34 cellular contexts compared by ENCODE assay signal in genomic region chr5:59729357-59729756, GRCh38.
DNase-seq lines count a peak whose midpoint lies in the region; ATAC-seq, FAIRE-seq and TF ChIP-seq lines count a peak whose summit lies in the region.
"Had no signal": no experiment of that assay in that cellular context is flagged by ENCODE, and none has a peak within 500 bp of the region (broad histone marks: within the 10 kb centered on the region; RNA-seq: fewer than 3 reads in every experiment).

No MANE protein-coding gene starts in this region.

- H3K27ac ChIP-seq in right lobe of liver (peak overlapping the region in 2 of 3 donors; percentile 46 to 55), HepG2 (ENCODE audit: extremely low read length, insufficient read depth, low read length) (no peak overlapping the region), tibial nerve (no peak overlapping the region)
- H3K27ac ChIP-seq: 22Rv1; A549; BLaER1; BLaER1 treated with 17β-estradiol and CSF1 and Interleukin-3, amounts not matched to agents 10 nM and 100 nM; C4-2B had no signal

- DNase-seq in right lobe of liver, result no peak
- no peak for DNase-seq in HepG2 (ENCODE audit: low spot score)
- DNase-seq in glutamatergic neuron, result no peak
- no peak for DNase-seq in osteocyte (ENCODE audit: extremely low spot score, unreplicated experiment)
- no peak for DNase-seq in DMS53 (lab: John Stamatoyannopoulos, UW)
- no peak for DNase-seq in tibial nerve (ENCODE audit: low spot score in 2 of 2)
- DNase-seq: 8988T; ACHN; AML-193; BE2C; C1 segment of cervical spinal cord; Caco-2; Calu3; CD4-positive, alpha-beta memory T cell; CD4-positive, alpha-beta T cell; CD4-positive, CD25-positive, alpha-beta regulatory T cell; CD8-positive, alpha-beta memory T cell; CD8-positive, alpha-beta T cell; COR-L47; DMS 273 treated with DMSO at 0.1 percent for 48 hours; DMS153; DMS79; DMS79 treated with DMSO at 0.1 percent for 48 hours; DND-41; EL had no signal

- H3K36me3 Mint-ChIP-seq in glutamatergic neuron (ENCODE audit: unreplicated experiment) (no peaks in the 10 kb centered on the region), osteocyte (ENCODE audit: unreplicated experiment) (no peaks in the 10 kb centered on the region)
- H3K36me3 Mint-ChIP-seq: CD14-positive monocyte; CD4-positive, alpha-beta memory T cell; CD4-positive, CD25-positive, alpha-beta regulatory T cell; CD8-positive, alpha-beta memory T cell; CD8-positive, alpha-beta T cell had no signal

- no peak for FAIRE-seq in HepG2 (lab: Jason Lieb, UNC)
- FAIRE-seq: A204.1, A549, D721Med had no signal

- TF ChIP-seq EP300 in HepG2 (IDR thresholded peaks at IDR 0.05; ENCODE audit: low read depth in 2 of 2, low read length in 2 of 2) (no peak), HepG2 (CRISPR knock-in tag; IDR thresholded peaks at IDR 0.05; ENCODE audit: borderline replicate concordance) (no peak), tibial nerve (IDR thresholded peaks at IDR 0.05) (no peak)

- H3K4me1 Mint-ChIP-seq in glutamatergic neuron (ENCODE audit: low read depth, unreplicated experiment) (peaks cover 54% of the 10 kb centered on the region), osteocyte (ENCODE audit: unreplicated experiment) (peaks cover 10% of the 10 kb centered on the region)
- H3K4me1 Mint-ChIP-seq: CD14-positive monocyte; CD4-positive, alpha-beta memory T cell; CD8-positive, alpha-beta memory T cell had no signal

- ATAC-seq in right lobe of liver, result peak in 2 of 4 donors; percentile 68 to 86
- ATAC-seq in HepG2, result no peak
- ATAC-seq: A549; CD8-positive, alpha-beta T cell had no signal

- no peak overlapping the region for H2AFZ ChIP-seq in HepG2 (ENCODE audit: low read length)

- POLR2A ChIA-PET in HepG2 (lab: Yijun Ruan, JAX), result no interaction called here

- intact Hi-C loops in right lobe of liver (cut with DNase I), result no loop called here
- intact Hi-C loops in HepG2 (cut with micrococcal nuclease; ENCODE audit: unreplicated experiment), result no loop called here

- TF ChIP-seq RAD21 in HepG2 (CRISPR knock-in tag; IDR thresholded peaks at IDR 0.05), result no peak

- WGBS in right lobe of liver (ENCODE audit: insufficient coverage, low coverage, low lambda C conversion rate, missing lambda C conversion rate), result 94% methylated on average over 3 of the region's 3 CpGs
- 90% methylated on average over 3 of the region's 3 CpGs for WGBS in HepG2 (ENCODE audit: low lambda C conversion rate)
- 97% methylated on average over 3 of the region's 3 CpGs for WGBS in tibial nerve, 2 donors

- no peaks in the 10 kb centered on the region for H3K4me1 ChIP-seq in right lobe of liver
- H3K4me1 ChIP-seq in HepG2 (ENCODE audit: insufficient read depth, low read length), result no peaks in the 10 kb centered on the region
- H3K4me1 ChIP-seq in tibial nerve, result peaks cover 0 to 4% (median 2%) of the 10 kb centered on the region in 4 donors
- H3K4me1 ChIP-seq: BE2C; BLaER1; BLaER1 treated with 17β-estradiol and CSF1 and Interleukin-3, amounts not matched to agents 10 nM and 100 nM; Caco-2 had no signal

- TF ChIP-seq POLR2A in right lobe of liver (IDR thresholded peaks at IDR 0.05), result no peak
- TF ChIP-seq POLR2A in HepG2 (IDR thresholded peaks at IDR 0.05; ENCODE audit: insufficient read depth in 1 of 2, low read depth in 2 of 2, low read length in 2 of 2), result no peak
- no peak for TF ChIP-seq POLR2A in tibial nerve (IDR thresholded peaks at IDR 0.05)

- H3K4me2 ChIP-seq in HepG2 (ENCODE audit: low read depth, low read length), result no peak overlapping the region
- H3K4me2 ChIP-seq: A549; BLaER1; BLaER1 treated with 17β-estradiol and CSF1 and Interleukin-3, amounts not matched to agents 10 nM and 100 nM had no signal

- in situ Hi-C loops in HepG2 (cut with HindIII; ENCODE audit: extremely low pct_ligation_motif_present, low pct_unique_long_range_greater_than_20kb), result no loop called here

- TF ChIP-seq CTCF in right lobe of liver (IDR thresholded peaks at IDR 0.05), result no peak
- no peak for TF ChIP-seq CTCF in HepG2 (CRISPR knock-in tag; IDR thresholded peaks at IDR 0.05)
- no peak for TF ChIP-seq CTCF in glutamatergic neuron (IDR thresholded peaks at IDR 0.05; ENCODE audit: partially characterized antibody, unreplicated experiment)
- no peak for TF ChIP-seq CTCF in osteocyte (IDR thresholded peaks at IDR 0.05)
- no peak for TF ChIP-seq CTCF in tibial nerve (IDR thresholded peaks at IDR 0.05)

- H3K27ac Mint-ChIP-seq in glutamatergic neuron (ENCODE audit: unreplicated experiment), result peak overlapping the region; percentile 80
- peak overlapping the region; percentile 19 for H3K27ac Mint-ChIP-seq in osteocyte (ENCODE audit: unreplicated experiment)
- H3K27ac Mint-ChIP-seq: B cell; CD14-positive monocyte; CD4-positive, alpha-beta memory T cell; CD4-positive, alpha-beta T cell; CD4-positive, CD25-positive, alpha-beta regulatory T cell; CD8-positive, alpha-beta memory T cell; CD8-positive, alpha-beta T cell had no signal

- H3K27me3 ChIP-seq in right lobe of liver (no peaks in the 10 kb centered on the region), HepG2 (ENCODE audit: control insufficient read depth in 1 of 2, insufficient read depth in 2 of 2, low read length in 2 of 2) (no peaks in the 10 kb centered on the region), tibial nerve (no peaks in the 10 kb centered on the region)
- H3K27me3 ChIP-seq: BE2C; BLaER1; BLaER1 treated with 17β-estradiol and CSF1 and Interleukin-3, amounts not matched to agents 10 nM and 100 nM had no signal

- H3K9me3 ChIP-seq in right lobe of liver (no peaks in the 10 kb centered on the region), HepG2 (ENCODE audit: low read length) (no peaks in the 10 kb centered on the region), tibial nerve (no peaks in the 10 kb centered on the region)
- H3K9me3 ChIP-seq: A549; BE2C; BLaER1; BLaER1 treated with 17β-estradiol and CSF1 and Interleukin-3, amounts not matched to agents 10 nM and 100 nM; Caco-2 had no signal

- H3K79me2 ChIP-seq in HepG2 (ENCODE audit: insufficient read depth, low read length), result no peaks in the 10 kb centered on the region

- peaks cover 2% of the 10 kb centered on the region for H3K9me3 Mint-ChIP-seq in glutamatergic neuron (ENCODE audit: unreplicated experiment)
- H3K9me3 Mint-ChIP-seq in osteocyte (ENCODE audit: unreplicated experiment), result no peaks in the 10 kb centered on the region
- H3K9me3 Mint-ChIP-seq: CD14-positive monocyte; CD4-positive, alpha-beta memory T cell; CD4-positive, alpha-beta T cell; CD8-positive, alpha-beta T cell had no signal

- no peak overlapping the region for H3K9ac ChIP-seq in HepG2 (ENCODE audit: insufficient read depth, low read depth, low read length)
- H3K9ac ChIP-seq: BLaER1; BLaER1 treated with 17β-estradiol and CSF1 and Interleukin-3, amounts not matched to agents 10 nM and 100 nM had no signal

- H3K4me3 ChIP-seq in right lobe of liver, result no peak overlapping the region
- H3K4me3 ChIP-seq in HepG2 (replicated peaks in 1 of 3; ENCODE audit: insufficient read depth in 1 of 3, low read depth in 2 of 3, low read length in 3 of 3), result no peak overlapping the region
- H3K4me3 ChIP-seq in tibial nerve, result no peak overlapping the region
- H3K4me3 ChIP-seq: A549; BLaER1; BLaER1 treated with 17β-estradiol and CSF1 and Interleukin-3, amounts not matched to agents 10 nM and 100 nM had no signal

- H3K4me3 Mint-ChIP-seq in glutamatergic neuron (ENCODE audit: unreplicated experiment) (no peak overlapping the region), osteocyte (ENCODE audit: unreplicated experiment) (no peak overlapping the region)
- H3K4me3 Mint-ChIP-seq: B cell; CD14-positive monocyte; CD4-positive, alpha-beta memory T cell; CD4-positive, alpha-beta T cell; CD4-positive, CD25-positive, alpha-beta regulatory T cell; CD8-positive, alpha-beta memory T cell; CD8-positive, alpha-beta T cell had no signal

- H3K27me3 Mint-ChIP-seq in glutamatergic neuron (ENCODE audit: unreplicated experiment) (peaks cover 2% of the 10 kb centered on the region), osteocyte (ENCODE audit: unreplicated experiment) (no peaks in the 10 kb centered on the region)
- H3K27me3 Mint-ChIP-seq: B cell; CD4-positive, alpha-beta T cell; CD4-positive, CD25-positive, alpha-beta regulatory T cell; CD8-positive, alpha-beta memory T cell had no signal

- no TSS peak for BruUV-seq in HepG2 (replicated peaks; lab: Mats Ljungman, UMichigan)

- CTCF ChIA-PET in HepG2 (lab: Yijun Ruan, JAX; ENCODE audit: low intra/inter-chr PET ratio, low total read pairs), result no interaction called here

- H3K36me3 ChIP-seq in right lobe of liver, result no peaks in the 10 kb centered on the region
- no peaks in the 10 kb centered on the region for H3K36me3 ChIP-seq in HepG2 (replicated peaks in 1 of 2; ENCODE audit: control insufficient read depth in 1 of 2, insufficient read depth in 2 of 2, low read length in 2 of 2)
- H3K36me3 ChIP-seq in tibial nerve, result no peaks in the 10 kb centered on the region
- H3K36me3 ChIP-seq: BE2C; BLaER1; BLaER1 treated with 17β-estradiol and CSF1 and Interleukin-3, amounts not matched to agents 10 nM and 100 nM had no signal

- no peaks in the 10 kb centered on the region for H4K20me1 ChIP-seq in HepG2 (ENCODE audit: insufficient read depth, low read length)
- H4K20me1 ChIP-seq: BLaER1; BLaER1 treated with 17β-estradiol and CSF1 and Interleukin-3, amounts not matched to agents 10 nM and 100 nM had no signal

Comparison
In these comparisons a context has a peak if more than half of its experiments do, and no peak if none do; other contexts are left out.
1. H3K27ac ChIP-seq: peak in right lobe of liver (2 of 3); none in HepG2 (single experiment) and tibial nerve (0 of 4).